Comparison of ENCODE assay signal across 9 cellular contexts in genomic region chr10:60817135-60817805, GRCh38. TPM values are rescaled to one million over a fixed set of nuclear protein-coding genes. Genes with fewer than 3 reads are reported as not detected.
DNase-seq lines count a peak whose midpoint lies in the region; TF ChIP-seq lines count a peak whose summit lies in the region.
"Had no signal": no experiment of that assay in that cellular context is flagged by ENCODE, and none has a peak within 500 bp of the region (broad histone marks: within the 10 kb centered on the region; RNA-seq: fewer than 3 reads in every experiment).

No MANE protein-coding gene starts in this region.

- 25 to 27% methylated on average over 5 of the region's 5 CpGs for WGBS in GM23248 (ENCODE audit: low coverage in 1 of 2, low lambda C conversion rate in 2 of 2, missing lambda C conversion rate in 2 of 2), 2 experiments
- 58 to 80% (median 77%) methylated on average over 5 of the region's 5 CpGs for WGBS in spleen, 5 donors

- peak overlapping the region; percentile 24 for H3K4me2 ChIP-seq in GM23248 (ENCODE audit: unreplicated experiment)

- no peak overlapping the region for H2AFZ ChIP-seq in GM23248

- no peaks in the 10 kb centered on the region for H3K36me3 ChIP-seq in GM23248 (ENCODE audit: low read depth)
- H3K36me3 ChIP-seq in spleen = no peaks in the 10 kb centered on the region
- H3K36me3 ChIP-seq in BE2C = no peaks in the 10 kb centered on the region

- H3K27me3 ChIP-seq in GM23248 (replicated peaks; ENCODE audit: insufficient read depth) (no peaks in the 10 kb centered on the region), spleen (replicated peaks in 1 of 7) (no peaks in the 10 kb centered on the region), BE2C (no peaks in the 10 kb centered on the region)

- no peaks in the 10 kb centered on the region for H4K20me1 ChIP-seq in GM23248 (ENCODE audit: insufficient read depth)

- 0 out of 2 replicates have a peak overlapping the region, but pooled peaks have one; percentile 64 for H3K27ac ChIP-seq in GM23248
- peak overlapping the region in 7 of 8 donors; percentile 5 to 61 (median 50) for H3K27ac ChIP-seq in spleen

- H3K4me3 ChIP-seq in GM23248 = no peak overlapping the region
- no peak overlapping the region for H3K4me3 ChIP-seq in spleen
- H3K4me3 ChIP-seq in BE2C (ENCODE audit: low read depth, low read length) = no peak overlapping the region

- no peaks in the 10 kb centered on the region for H3K9me2 ChIP-seq in GM23248 (ENCODE audit: insufficient read depth)

- intact Hi-C loops in spleen (cut with DNase I; ENCODE audit: low total_unique reads) = loop anchor here (5.0 kb wide), 3 partner anchors 145 to 915 kb away; no protein-coding TSS in a partner anchor

- in situ Hi-C loops in GM23248 (cut with MboI) = loop anchor here (10.0 to 25.0 kb wide), 3 partner anchors 148 to 920 kb away; no protein-coding TSS in a partner anchor

- no peaks in the 10 kb centered on the region for H3K9me3 ChIP-seq in GM23248 (ENCODE audit: low read depth)
- H3K9me3 ChIP-seq in spleen = no peaks in the 10 kb centered on the region
- no peaks in the 10 kb centered on the region for H3K9me3 ChIP-seq in BE2C

- H3K9ac ChIP-seq in GM23248 = no peak overlapping the region

- no peak for TF ChIP-seq POLR2A in spleen (IDR thresholded peaks at IDR 0.05)

- H3F3A ChIP-seq in GM23248 (ENCODE audit: insufficient read depth) = peaks cover 35% of the 10 kb centered on the region

- peak; percentile 64 for DNase-seq in GM23248
- peak; percentile 46 for DNase-seq in astrocyte of the hippocampus (ENCODE audit: low read depth, low spot score)
- DNase-seq in islet precursor cell = peak; percentile 70
- no peak for DNase-seq in spleen
- no peak for DNase-seq in GM19240 (ENCODE audit: insufficient read length, low spot score)
- DNase-seq in stimulated activated naive CD4-positive, alpha-beta T cell treated with Interleukin-2 at 50 U/mL for 16 hours (lab: John Stamatoyannopoulos, UW) = no peak
- DNase-seq in BE2C = no peak
- DNase-seq in NCI-H2196 (lab: John Stamatoyannopoulos, UW; ENCODE audit: unreplicated experiment) = no peak
- DNase-seq: activated naive CD8-positive, alpha-beta T cell treated with anti-CD3 and anti-CD28 coated beads, Interleukin-2, amount 10 ng/mL, durations not matched to agents 7 days and 5 days had no signal

- H3K79me2 ChIP-seq in GM23248 (ENCODE audit: insufficient read depth) = no peaks in the 10 kb centered on the region

- H3K4me1 ChIP-seq in GM23248 (ENCODE audit: insufficient read depth) (peaks cover 47% of the 10 kb centered on the region), spleen (peaks cover 0 to 28% (median 9%) of the 10 kb centered on the region in 6 donors), BE2C (no peaks in the 10 kb centered on the region)

- TF ChIP-seq CTCF in spleen (IDR thresholded peaks at IDR 0.05 in 8 of 11, conservative IDR thresholded peaks at IDR 0.05 in 3 of 11) (no peak), BE2C (IDR thresholded peaks at IDR 0.05; ENCODE audit: low read depth, low read length) (no peak)

RNA-seq across cellular contexts. Expression of gene CDK1, which starts 39.0 kb away (rescaled TPM):
- total RNA-seq in GM23248 (2014; rRNA removed; shearing (Covaris generic)) = 33.5 and 40.5 TPM in 2 replicates
- polyA plus RNA-seq in GM23248 (2016; fragmentation: Nextera tagmentation; extraction: Ambion mirVana) (38.4 and 43.2 TPM in 2 replicates), spleen (10 to 100 TPM in 2 of 3 donors, 1 to 10 TPM in 1; 4.0 to 17.8 (median 14.4) TPM)
- 10 to 100 TPM in 2 of 7 donors, 1 to 10 TPM in 5; 4.2 to 22.7 (median 9.3) TPM for total RNA-seq in spleen
- polyA plus RNA-seq in BE2C (2012; ENCODE audit: insufficient read depth, insufficient read length, low read depth) = 13.7 TPM

Comparison
In these comparisons a context has a peak if more than half of its experiments do, and no peak if none do; other contexts are left out.
1. DNase-seq: peak in GM23248 (single experiment), astrocyte of the hippocampus (single experiment) and islet precursor cell (single experiment); none in spleen (single experiment), GM19240 (single experiment), stimulated activated naive CD4-positive, alpha-beta T cell treated with Interleukin-2 at 50 U/mL for 16 hours (single experiment), BE2C (single experiment) and NCI-H2196 (single experiment).